ENCODE assay signal across 17 cellular contexts in genomic region chr21:26177741-26178452, GRCh38.
DNase-seq lines count a peak whose midpoint lies in the region; ATAC-seq lines count a peak whose summit lies in the region.
"Had no signal": no experiment of that assay in that cellular context is flagged by ENCODE, and none has a peak within 500 bp of the region (broad histone marks: within the 10 kb centered on the region; RNA-seq: fewer than 3 reads in every experiment).

No MANE protein-coding gene starts in this region.

- ATAC-seq in GM18499 (IDR thresholded peaks at IDR 0.05; ENCODE audit: insufficient read depth, unreplicated experiment) (peak; percentile 89), GM21529 (IDR thresholded peaks at IDR 0.05; ENCODE audit: unreplicated experiment) (peak; percentile 78), HG03457 (IDR thresholded peaks at IDR 0.05; ENCODE audit: unreplicated experiment) (peak; percentile 63)
- ATAC-seq: activated T-cell treated with anti-CD3 and anti-CD28 coated beads, Interleukin-2, amount 50 U/mL, for 4 hours; left lung; natural killer cell had no signal

- DNase-seq in iris pigment epithelial cell (ENCODE audit: low read depth) (peak; percentile 38), activated gamma-delta T cell (lab: John Stamatoyannopoulos, UW) (no peak), NCI-H2196 treated with DMSO at 0.1 percent for 48 hours (lab: John Stamatoyannopoulos, UW; ENCODE audit: unreplicated experiment) (no peak), cortex of kidney (lab: John Stamatoyannopoulos, UW) (no peak), NCI-H1417 treated with DMSO at 0.1 percent for 48 hours (lab: John Stamatoyannopoulos, UW) (no peak)
- DNase-seq: activated T-cell treated with anti-CD3 and anti-CD28 coated beads, Interleukin-2, amount 50 U/mL, for 4 hours; amniotic stem cell; colonic mucosa; DMS79; esophagus squamous epithelium; left lung; natural killer cell; NCI-H2227 treated with DMSO at 0.1 percent for 48 hours; stimulated activated CD4-positive, alpha-beta T cell treated with anti-CD3 and anti-CD28 coated beads, Interleukin-2, amount 100 ng/mL, for 48 hours had no signal
